Comparison of ENCODE assay signal across 8 cellular contexts in genomic region chr15:92902020-92902419, GRCh38. TPM values are rescaled to one million over a fixed set of nuclear protein-coding genes. Genes with fewer than 3 reads are reported as not detected.
DNase-seq lines count a peak whose midpoint lies in the region; ATAC-seq and TF ChIP-seq lines count a peak whose summit lies in the region.

No MANE protein-coding gene starts in this region.

- peaks cover 86% of the 10 kb centered on the region for H3K79me2 ChIP-seq in Karpas-422 (ENCODE audit: low read length)

- H3K9me2 ChIP-seq in Karpas-422 (replicated peaks; ENCODE audit: insufficient read depth, low read length): no peaks in the 10 kb centered on the region

- no peaks in the 10 kb centered on the region for H3K9me3 ChIP-seq in BE2C
- H3K9me3 ChIP-seq in Karpas-422 (ENCODE audit: low read length): no peaks in the 10 kb centered on the region
- no peaks in the 10 kb centered on the region for H3K9me3 ChIP-seq in colonic mucosa
- H3K9me3 ChIP-seq in naive thymus-derived CD4-positive, alpha-beta T cell (ENCODE audit: control insufficient read depth in 2 of 3, low read length in 3 of 3): no peaks in the 10 kb centered on the region

- no peaks in the 10 kb centered on the region for H3K27me3 ChIP-seq in BE2C
- no peaks in the 10 kb centered on the region for H3K27me3 ChIP-seq in Karpas-422 (ENCODE audit: low read length)
- no peaks in the 10 kb centered on the region for H3K27me3 ChIP-seq in colonic mucosa
- H3K27me3 ChIP-seq in naive thymus-derived CD4-positive, alpha-beta T cell (ENCODE audit: control insufficient read depth in 2 of 2, insufficient read depth in 2 of 2, low read length in 2 of 2): no peaks in the 10 kb centered on the region

- peaks cover 0 to 13% (median 4%) of the 10 kb centered on the region in 11 donors for H3K9me3 Mint-ChIP-seq in naive thymus-derived CD4-positive, alpha-beta T cell

- H3K27me3 Mint-ChIP-seq in naive thymus-derived CD4-positive, alpha-beta T cell: no peaks in the 10 kb centered on the region

- H3K27ac ChIP-seq in Karpas-422 (ENCODE audit: low read length) (peak overlapping the region; percentile 95; the same call in 1 of the 2 replicates), colonic mucosa (peak overlapping the region; percentile 98)
- peak overlapping the region; percentile 97 for H3K27ac ChIP-seq in naive thymus-derived CD4-positive, alpha-beta T cell (ENCODE audit: low read depth, low read length)

- peak overlapping the region; percentile 81 to 100 (median 94) for H3K4me3 Mint-ChIP-seq in naive thymus-derived CD4-positive, alpha-beta T cell

- no peak overlapping the region for H2AFZ ChIP-seq in Karpas-422 (ENCODE audit: low read length)

- POLR2A ChIA-PET in naive thymus-derived CD4-positive, alpha-beta T cell (lab: Charles Lee): interaction anchor here (1.0 to 15.9 kb wide), 10 partner anchors 7 to 115 kb away, joined by 3 to 762 read pairs (median 16); no protein-coding TSS in a partner anchor

- peaks cover 31% of the 10 kb centered on the region for H3K36me3 ChIP-seq in BE2C
- peaks cover 24% of the 10 kb centered on the region for H3K36me3 ChIP-seq in Karpas-422 (ENCODE audit: insufficient read depth, low read length)
- H3K36me3 ChIP-seq in colonic mucosa: no peaks in the 10 kb centered on the region
- peaks cover 5 to 18% (median 7%) of the 10 kb centered on the region in 3 experiments for H3K36me3 ChIP-seq in naive thymus-derived CD4-positive, alpha-beta T cell (ENCODE audit: control insufficient read depth in 2 of 3, insufficient read depth in 3 of 3, low read length in 3 of 3)

- H3K27ac Mint-ChIP-seq in naive thymus-derived CD4-positive, alpha-beta T cell: peak overlapping the region in 8 of 9 donors; percentile 51 to 100 (median 82)

- intact Hi-C loops in colonic mucosa (cut with DNase I): loop anchor here (5.0 kb wide), 1 partner anchor 95 kb away; no protein-coding TSS in a partner anchor
- intact Hi-C loops in naive thymus-derived CD4-positive, alpha-beta T cell (cut with micrococcal nuclease): loop anchor here (10.0 kb wide), 1 partner anchor 1047 kb away; the partner anchor contains the start of gene SLCO3A1 (in 2 of the 2)

- peak overlapping the region; percentile 91 for H3K4me3 ChIP-seq in BE2C (ENCODE audit: low read depth, low read length)
- H3K4me3 ChIP-seq in Karpas-422 (ENCODE audit: low read length): no peak overlapping the region
- peak overlapping the region; percentile 41 for H3K4me3 ChIP-seq in colonic mucosa
- H3K4me3 ChIP-seq in naive thymus-derived CD4-positive, alpha-beta T cell (ENCODE audit: low read length): peak overlapping the region; percentile 79

- DNase-seq in BE2C: no peak
- DNase-seq in Karpas-422: no peak
- no peak for DNase-seq in colonic mucosa
- DNase-seq in naive thymus-derived CD4-positive, alpha-beta T cell: no peak
- no peak for DNase-seq in DMS 273 treated with DMSO at 0.1 percent for 48 hours (lab: John Stamatoyannopoulos, UW)
- DNase-seq in NCI-H446 (lab: John Stamatoyannopoulos, UW): no peak
- DNase-seq in activated CD4-positive, alpha-beta T cell treated with anti-CD3 and anti-CD28 coated beads, Interleukin-2, amount 50 U/mL, for 4 hours: no peak

- H3K4me1 ChIP-seq in BE2C (peaks cover 2% of the 10 kb centered on the region; the same call in 1 of the 2 replicates), Karpas-422 (ENCODE audit: low read length) (peaks cover 74% of the 10 kb centered on the region), colonic mucosa (no peaks in the 10 kb centered on the region)
- H3K4me1 ChIP-seq in naive thymus-derived CD4-positive, alpha-beta T cell (ENCODE audit: control insufficient read depth in 2 of 2, insufficient read depth in 2 of 2, low read length in 2 of 2): peaks cover 40 to 50% of the 10 kb centered on the region in 2 donors

- no peak for ATAC-seq in naive thymus-derived CD4-positive, alpha-beta T cell
- ATAC-seq in GM19467 (IDR thresholded peaks at IDR 0.05; ENCODE audit: unreplicated experiment): no peak

- peaks cover 45% of the 10 kb centered on the region for H4K20me1 ChIP-seq in Karpas-422 (ENCODE audit: insufficient read depth, low read depth, low read length)

- TF ChIP-seq CTCF in BE2C (IDR thresholded peaks at IDR 0.05; ENCODE audit: low read depth, low read length) (no peak), colonic mucosa (IDR thresholded peaks at IDR 0.05) (no peak)

- peak overlapping the region; percentile 80 for H3K4me2 ChIP-seq in Karpas-422 (ENCODE audit: low read depth, low read length, poor library complexity, severe bottlenecking)

- CTCF ChIA-PET in naive thymus-derived CD4-positive, alpha-beta T cell (lab: Charles Lee): interaction anchor here (1.2 to 5.3 kb wide), 5 partner anchors 8 to 93 kb away, joined by 3 to 38 read pairs (median 6); no protein-coding TSS in a partner anchor

- H3K9ac ChIP-seq in Karpas-422 (ENCODE audit: low read length): no peak overlapping the region
- H3K9ac ChIP-seq in colonic mucosa (ENCODE audit: low read depth in 2 of 2, low read length in 2 of 2): peak overlapping the region in 1 of 2 donors; percentile 96

- H3K4me1 Mint-ChIP-seq in naive thymus-derived CD4-positive, alpha-beta T cell: peaks cover 29 to 71% (median 62%) of the 10 kb centered on the region in 7 donors

- H3K36me3 Mint-ChIP-seq in naive thymus-derived CD4-positive, alpha-beta T cell: peaks cover 7 to 56% (median 45%) of the 10 kb centered on the region in 5 donors

RNA-seq across cellular contexts. Expression of gene CHD2, which starts 1.9 kb away (rescaled TPM):
- 77.7 TPM for polyA plus RNA-seq in BE2C (2012; ENCODE audit: insufficient read depth, insufficient read length, low read depth)
- total RNA-seq in Karpas-422 (2014; rRNA removed; shearing (Covaris generic); ENCODE audit: low replicate concordance): 22.1 and 37.3 TPM in 2 replicates
- 100 to 1,000 TPM in 1 of 2 donors, 10 to 100 TPM in 1; 87.5 to 121 TPM for total RNA-seq in colonic mucosa
- total RNA-seq in naive thymus-derived CD4-positive, alpha-beta T cell: 100 to 1,000 TPM; 144 to 492 (median 393) TPM
- polyA plus RNA-seq in naive thymus-derived CD4-positive, alpha-beta T cell: 100 to 1,000 TPM in 1 of 2 donors, 10 to 100 TPM in 1; 70.0 to 103 TPM
